Comparison of ENCODE assay signal across 16 cellular contexts in genomic region chr1:15622707-15623373, GRCh38. TPM values are rescaled to one million over a fixed set of nuclear protein-coding genes. Genes with fewer than 3 reads are reported as not detected.
DNase-seq lines count a peak whose midpoint lies in the region; ATAC-seq and TF ChIP-seq lines count a peak whose summit lies in the region.
"Had no signal": no experiment of that assay in that cellular context is flagged by ENCODE, and none has a peak within 500 bp of the region (broad histone marks: within the 10 kb centered on the region; RNA-seq: fewer than 3 reads in every experiment).

No MANE protein-coding gene starts in this region.

- no peak for DNase-seq in activated naive CD4-positive, alpha-beta T cell treated with anti-CD3 and anti-CD28 coated beads, Interleukin-2, amount 50 U/mL, for 72 hours (ENCODE audit: low spot score in 2 of 2)
- DNase-seq in activated naive CD4-positive, alpha-beta T cell treated with Interleukin-2 at 50 U/mL for 16 hours: no peak
- DNase-seq in WERI-Rb-1: peak; percentile 72
- no peak for DNase-seq in memory B cell (ENCODE audit: low spot score in 2 of 2)
- peak; percentile 39 for DNase-seq in superior temporal gyrus (ENCODE audit: extremely low spot score)
- no peak for DNase-seq in NCI-H2227 treated with DMSO at 0.1 percent for 48 hours (lab: John Stamatoyannopoulos, UW)
- no peak for DNase-seq in NCI-H345 treated with DMSO at 0.1 percent for 48 hours (lab: John Stamatoyannopoulos, UW; ENCODE audit: unreplicated experiment)
- DNase-seq: activated CD4-positive, CD25-positive, alpha-beta regulatory T cell; effector CD8-positive, alpha-beta T cell; Karpas-422; kidney glomerular epithelial cell; NCI-H1105; NCI-H748 treated with DMSO at 0.1 percent for 48 hours; SW 1271 had no signal

- peaks cover 47% of the 10 kb centered on the region for H3K4me1 Mint-ChIP-seq in memory B cell

- H3K36me3 ChIP-seq in WERI-Rb-1: peaks cover 20% of the 10 kb centered on the region

- no peak overlapping the region for H3K4me3 Mint-ChIP-seq in memory B cell

- peak overlapping the region; percentile 25; the same call in 1 of the 2 replicates for H3K4me3 ChIP-seq in WERI-Rb-1 (ENCODE audit: low read depth, low read length)

- TF ChIP-seq CTCF in WERI-Rb-1 (IDR thresholded peaks at IDR 0.05; ENCODE audit: low read depth, low read length): 0 out of 2 replicates have a peak, but pooled peaks have one; percentile 1

- H3K27ac Mint-ChIP-seq in activated naive CD4-positive, alpha-beta T cell treated with anti-CD3 and anti-CD28 coated beads, Interleukin-2, amount 50 U/mL, for 72 hours: peak overlapping the region; percentile 20 to 90
- H3K27ac Mint-ChIP-seq in memory B cell: peak overlapping the region; percentile 2
- H3K27ac Mint-ChIP-seq: progenitor cell of endocrine pancreas had no signal

- peak overlapping the region; percentile 56 for H3K27ac ChIP-seq in WERI-Rb-1

- ATAC-seq in activated naive CD4-positive, alpha-beta T cell treated with anti-CD3 and anti-CD28 coated beads, Interleukin-2, amount 50 U/mL, for 72 hours: no peak
- no peak for ATAC-seq in memory B cell (ENCODE audit: low read depth)
- ATAC-seq in HG03378 (IDR thresholded peaks at IDR 0.05; ENCODE audit: unreplicated experiment): no peak

- no peaks in the 10 kb centered on the region for H3K27me3 Mint-ChIP-seq in memory B cell
- H3K27me3 Mint-ChIP-seq: progenitor cell of endocrine pancreas had no signal

- H3K9me3 ChIP-seq in WERI-Rb-1 (ENCODE audit: severe bottlenecking): no peaks in the 10 kb centered on the region

- H3K9me3 Mint-ChIP-seq in activated naive CD4-positive, alpha-beta T cell treated with anti-CD3 and anti-CD28 coated beads, Interleukin-2, amount 50 U/mL, for 72 hours: no peaks in the 10 kb centered on the region
- H3K9me3 Mint-ChIP-seq in memory B cell: no peaks in the 10 kb centered on the region

- H3K36me3 Mint-ChIP-seq in activated naive CD4-positive, alpha-beta T cell treated with anti-CD3 and anti-CD28 coated beads, Interleukin-2, amount 50 U/mL, for 72 hours: peaks cover 8 to 19% of the 10 kb centered on the region in 2 donors
- H3K36me3 Mint-ChIP-seq in memory B cell: peaks cover 10% of the 10 kb centered on the region

- H3K27me3 ChIP-seq in WERI-Rb-1 (ENCODE audit: insufficient read depth, low read depth, severe bottlenecking): no peaks in the 10 kb centered on the region

RNA-seq across cellular contexts. Expression of gene DDI2, which starts 5.6 kb away (rescaled TPM):
- total RNA-seq in activated naive CD4-positive, alpha-beta T cell treated with anti-CD3 and anti-CD28 coated beads, Interleukin-2, amount 50 U/mL, for 72 hours: 10 to 100 TPM; 23.9 to 32.2 TPM

RNA-seq across cellular contexts. Expression of gene AGMAT, which starts 38.0 kb away (rescaled TPM):
- total RNA-seq in activated naive CD4-positive, alpha-beta T cell treated with anti-CD3 and anti-CD28 coated beads, Interleukin-2, amount 50 U/mL, for 72 hours: 10 to 100 TPM; 15.3 to 16.6 TPM

Comparison
In these comparisons a context has a peak if more than half of its experiments do, and no peak if none do; other contexts are left out.
1. DNase-seq: peak in WERI-Rb-1 (single experiment) and superior temporal gyrus (single experiment); none in activated naive CD4-positive, alpha-beta T cell treated with anti-CD3 and anti-CD28 coated beads, Interleukin-2, amount 50 U/mL, for 72 hours (0 of 2), activated naive CD4-positive, alpha-beta T cell treated with Interleukin-2 at 50 U/mL for 16 hours (single experiment), memory B cell (0 of 2), NCI-H2227 treated with DMSO at 0.1 percent for 48 hours (single experiment) and NCI-H345 treated with DMSO at 0.1 percent for 48 hours (single experiment).